ENCODE assay signal across 13 cellular contexts in genomic region chr17:32943647-32944191, GRCh38. TPM values are rescaled to one million over a fixed set of nuclear protein-coding genes. Genes with fewer than 3 reads are reported as not detected.
DNase-seq lines count a peak whose midpoint lies in the region; ATAC-seq and TF ChIP-seq lines count a peak whose summit lies in the region.
"Had no signal": no experiment of that assay in that cellular context is flagged by ENCODE, and none has a peak within 500 bp of the region (broad histone marks: within the 10 kb centered on the region; RNA-seq: fewer than 3 reads in every experiment).

No MANE protein-coding gene starts in this region.

- peak overlapping the region; percentile 1 for H3K4me2 ChIP-seq in osteoblast (ENCODE audit: insufficient read depth, low read length)
- H3K4me2 ChIP-seq: BLaER1 treated with 17β-estradiol and CSF1 and Interleukin-3, amounts not matched to agents 10 nM and 100 nM had no signal

- no peaks in the 10 kb centered on the region for H3K79me2 ChIP-seq in osteoblast (ENCODE audit: insufficient read depth, low read length)

- no peaks in the 10 kb centered on the region for H3K36me3 Mint-ChIP-seq in activated naive CD8-positive, alpha-beta T cell treated with anti-CD3 and anti-CD28 coated beads, Interleukin-2, amount 50 U/mL, for 24 hours (ENCODE audit: low read depth)

- WGBS in gastroesophageal sphincter (ENCODE audit: low coverage in 1 of 2), 2 donors, result 54 to 62% methylated on average over 6 to 7 of the region's 8 CpGs

- no peaks in the 10 kb centered on the region for H3K27me3 ChIP-seq in gastroesophageal sphincter
- peaks cover 2% of the 10 kb centered on the region for H3K27me3 ChIP-seq in osteoblast (ENCODE audit: insufficient read depth, low read length)
- no peaks in the 10 kb centered on the region for H3K27me3 ChIP-seq in H7 (ENCODE audit: control insufficient read depth, insufficient read depth, low read length)
- H3K27me3 ChIP-seq: BLaER1 treated with 17β-estradiol and CSF1 and Interleukin-3, amounts not matched to agents 10 nM and 100 nM; right lobe of liver had no signal

- peaks cover 0 to 31% of the 10 kb centered on the region in 2 donors for H3K36me3 ChIP-seq in gastroesophageal sphincter
- peaks cover 23% of the 10 kb centered on the region for H3K36me3 ChIP-seq in osteoblast (ENCODE audit: insufficient read depth, low read length)
- peaks cover 3% of the 10 kb centered on the region for H3K36me3 ChIP-seq in H7 (replicated peaks; ENCODE audit: control insufficient read depth, insufficient read depth, low read length)

- H3K27ac ChIP-seq in gastroesophageal sphincter (no peak overlapping the region), osteoblast (ENCODE audit: low read depth, low read length) (no peak overlapping the region)
- H3K27ac ChIP-seq: BLaER1 treated with 17β-estradiol and CSF1 and Interleukin-3, amounts not matched to agents 10 nM and 100 nM; right lobe of liver had no signal

- no peak for TF ChIP-seq CTCF in AG09309 (IDR thresholded peaks at IDR 0.05; ENCODE audit: control insufficient read depth, insufficient read depth, low read depth, low read length, missing control alignments)
- no peak for TF ChIP-seq CTCF in gastroesophageal sphincter (IDR thresholded peaks at IDR 0.05)
- TF ChIP-seq CTCF in osteoblast (IDR thresholded peaks at IDR 0.05; ENCODE audit: extremely low read depth, low read depth, low read length), result no peak
- TF ChIP-seq CTCF in GM20000 (IDR thresholded peaks at IDR 0.05; ENCODE audit: extremely low read depth, missing control alignments), result no peak

- no peaks in the 10 kb centered on the region for H3K9me3 Mint-ChIP-seq in activated naive CD8-positive, alpha-beta T cell treated with anti-CD3 and anti-CD28 coated beads, Interleukin-2, amount 50 U/mL, for 24 hours

- peaks cover 0 to 14% (median 0%) of the 10 kb centered on the region in 3 donors for H3K4me1 ChIP-seq in gastroesophageal sphincter
- peaks cover 13% of the 10 kb centered on the region for H3K4me1 ChIP-seq in osteoblast (ENCODE audit: insufficient read depth, low read length)
- H3K4me1 ChIP-seq: right lobe of liver had no signal

- H3K27ac Mint-ChIP-seq in activated naive CD8-positive, alpha-beta T cell treated with anti-CD3 and anti-CD28 coated beads, Interleukin-2, amount 50 U/mL, for 24 hours, result no peak overlapping the region

- H3K4me3 Mint-ChIP-seq in activated naive CD8-positive, alpha-beta T cell treated with anti-CD3 and anti-CD28 coated beads, Interleukin-2, amount 50 U/mL, for 24 hours, result no peak overlapping the region

- H3K4me1 Mint-ChIP-seq in activated naive CD8-positive, alpha-beta T cell treated with anti-CD3 and anti-CD28 coated beads, Interleukin-2, amount 50 U/mL, for 24 hours, result no peaks in the 10 kb centered on the region

- H3K9me3 ChIP-seq in gastroesophageal sphincter (no peaks in the 10 kb centered on the region), osteoblast (ENCODE audit: low read depth, low read length) (no peaks in the 10 kb centered on the region)
- H3K9me3 ChIP-seq: BLaER1 treated with 17β-estradiol and CSF1 and Interleukin-3, amounts not matched to agents 10 nM and 100 nM; right lobe of liver had no signal

- TF ChIP-seq EP300 in gastroesophageal sphincter (IDR thresholded peaks at IDR 0.05), result no peak

- no peaks in the 10 kb centered on the region for H4K20me1 ChIP-seq in osteoblast (ENCODE audit: insufficient read depth, low read length)
- H4K20me1 ChIP-seq: BLaER1 treated with 17β-estradiol and CSF1 and Interleukin-3, amounts not matched to agents 10 nM and 100 nM had no signal

- DNase-seq in AG09309 (ENCODE audit: low read depth) (peak; percentile 68), amniotic epithelial cell (ENCODE audit: low read depth) (peak; percentile 96), osteoblast (ENCODE audit: insufficient read length, low spot score, missing footprints) (no peak), HK-2 (ENCODE audit: unreplicated experiment) (no peak), H7 (no peak), GM20000 (ENCODE audit: low spot score) (no peak)
- no peak for DNase-seq in activated naive CD8-positive, alpha-beta T cell treated with anti-CD3 and anti-CD28 coated beads, Interleukin-2, amount 50 U/mL, for 24 hours
- DNase-seq: activated CD4-positive, alpha-beta T cell treated with anti-CD3 and anti-CD28 coated beads, Interleukin-2, amount 50 U/mL, for 48 hours; activated naive CD4-positive, alpha-beta T cell treated with anti-CD3 and anti-CD28 coated beads, Interleukin-2, amount 50 U/mL, for 16 hours; NCI-H1048; right lobe of liver had no signal

- H3K4me3 ChIP-seq in AG09309 (ENCODE audit: control insufficient read depth, low read depth, low read length) (no peak overlapping the region), gastroesophageal sphincter (no peak overlapping the region), osteoblast (ENCODE audit: insufficient read depth, low read length) (no peak overlapping the region), H7 (ENCODE audit: insufficient read depth, low read depth, low read length) (no peak overlapping the region)
- H3K4me3 ChIP-seq: BLaER1 treated with 17β-estradiol and CSF1 and Interleukin-3, amounts not matched to agents 10 nM and 100 nM; right lobe of liver had no signal

- TF ChIP-seq POLR2A in gastroesophageal sphincter (IDR thresholded peaks at IDR 0.05), result no peak

- H2AFZ ChIP-seq in osteoblast (ENCODE audit: low read length), result no peak overlapping the region

- peaks cover 5% of the 10 kb centered on the region for H3K27me3 Mint-ChIP-seq in activated naive CD8-positive, alpha-beta T cell treated with anti-CD3 and anti-CD28 coated beads, Interleukin-2, amount 50 U/mL, for 24 hours

- ATAC-seq in gastroesophageal sphincter, result peak; percentile 82
- ATAC-seq in activated naive CD8-positive, alpha-beta T cell treated with anti-CD3 and anti-CD28 coated beads, Interleukin-2, amount 50 U/mL, for 24 hours, result no peak

RNA-seq across cellular contexts. Expression of gene TMEM98, which starts 15.8 kb away (rescaled TPM):
- total RNA-seq in gastroesophageal sphincter, result 10 to 100 TPM; 60.0 to 71.4 (median 68.2) TPM
- 103 and 121 TPM in 2 replicates for total RNA-seq in osteoblast
- 59.8 and 76.5 TPM in 2 replicates for total RNA-seq in H7 (2014; rRNA removed; shearing (Covaris generic))

RNA-seq across cellular contexts. Expression of gene SPACA3, which starts 47.9 kb away (rescaled TPM):
- total RNA-seq in gastroesophageal sphincter (not detected), osteoblast (not detected in 2 replicates)
- total RNA-seq in H7 (2014; rRNA removed; shearing (Covaris generic)), result not detected in 2 replicates
- total RNA-seq: right lobe of liver had no signal

Comparison
In these comparisons a context has a peak if more than half of its experiments do, and no peak if none do; other contexts are left out.
1. DNase-seq: peak in AG09309 (single experiment) and amniotic epithelial cell (single experiment); none in osteoblast (single experiment), HK-2 (single experiment), activated naive CD8-positive, alpha-beta T cell treated with anti-CD3 and anti-CD28 coated beads, Interleukin-2, amount 50 U/mL, for 24 hours (single experiment), H7 (single experiment) and GM20000 (single experiment).